1 cellular context compared by ENCODE assay signal in genomic region chr13:102768914-102769313, GRCh38.
TF ChIP-seq lines count a peak whose summit lies in the region.

No MANE protein-coding gene starts in this region.

TF ChIP-seq in neural cell, 6 proteins besides CTCF, POLR2A, EP300 and RAD21 (continued from another document):
- TF ChIP-seq, protein P1, sequence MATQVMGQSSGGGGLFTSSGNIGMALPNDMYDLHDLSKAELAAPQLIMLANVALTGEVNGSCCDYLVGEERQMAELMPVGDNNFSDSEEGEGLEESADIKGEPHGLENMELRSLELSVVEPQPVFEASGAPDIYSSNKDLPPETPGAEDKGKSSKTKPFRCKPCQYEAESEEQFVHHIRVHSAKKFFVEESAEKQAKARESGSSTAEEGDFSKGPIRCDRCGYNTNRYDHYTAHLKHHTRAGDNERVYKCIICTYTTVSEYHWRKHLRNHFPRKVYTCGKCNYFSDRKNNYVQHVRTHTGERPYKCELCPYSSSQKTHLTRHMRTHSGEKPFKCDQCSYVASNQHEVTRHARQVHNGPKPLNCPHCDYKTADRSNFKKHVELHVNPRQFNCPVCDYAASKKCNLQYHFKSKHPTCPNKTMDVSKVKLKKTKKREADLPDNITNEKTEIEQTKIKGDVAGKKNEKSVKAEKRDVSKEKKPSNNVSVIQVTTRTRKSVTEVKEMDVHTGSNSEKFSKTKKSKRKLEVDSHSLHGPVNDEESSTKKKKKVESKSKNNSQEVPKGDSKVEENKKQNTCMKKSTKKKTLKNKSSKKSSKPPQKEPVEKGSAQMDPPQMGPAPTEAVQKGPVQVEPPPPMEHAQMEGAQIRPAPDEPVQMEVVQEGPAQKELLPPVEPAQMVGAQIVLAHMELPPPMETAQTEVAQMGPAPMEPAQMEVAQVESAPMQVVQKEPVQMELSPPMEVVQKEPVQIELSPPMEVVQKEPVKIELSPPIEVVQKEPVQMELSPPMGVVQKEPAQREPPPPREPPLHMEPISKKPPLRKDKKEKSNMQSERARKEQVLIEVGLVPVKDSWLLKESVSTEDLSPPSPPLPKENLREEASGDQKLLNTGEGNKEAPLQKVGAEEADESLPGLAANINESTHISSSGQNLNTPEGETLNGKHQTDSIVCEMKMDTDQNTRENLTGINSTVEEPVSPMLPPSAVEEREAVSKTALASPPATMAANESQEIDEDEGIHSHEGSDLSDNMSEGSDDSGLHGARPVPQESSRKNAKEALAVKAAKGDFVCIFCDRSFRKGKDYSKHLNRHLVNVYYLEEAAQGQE (IDR thresholded peaks at IDR 0.05; ENCODE audit: borderline replicate concordance): no peak
- TF ChIP-seq MXI1 (conservative IDR thresholded peaks at IDR 0.05; ENCODE audit: poor library complexity, severe bottlenecking) (no peak), TAF1 (IDR thresholded peaks at IDR 0.05; ENCODE audit: low read depth) (no peak), EZH2 (IDR thresholded peaks at IDR 0.05; ENCODE audit: borderline replicate concordance, insufficient read depth, low read length, poor library complexity, severe bottlenecking) (no peak), POLR2AphosphoS5 (IDR thresholded peaks at IDR 0.05) (no peak)
